ENCODE assay signal across 8 cellular contexts in the genomic region with DNA sequence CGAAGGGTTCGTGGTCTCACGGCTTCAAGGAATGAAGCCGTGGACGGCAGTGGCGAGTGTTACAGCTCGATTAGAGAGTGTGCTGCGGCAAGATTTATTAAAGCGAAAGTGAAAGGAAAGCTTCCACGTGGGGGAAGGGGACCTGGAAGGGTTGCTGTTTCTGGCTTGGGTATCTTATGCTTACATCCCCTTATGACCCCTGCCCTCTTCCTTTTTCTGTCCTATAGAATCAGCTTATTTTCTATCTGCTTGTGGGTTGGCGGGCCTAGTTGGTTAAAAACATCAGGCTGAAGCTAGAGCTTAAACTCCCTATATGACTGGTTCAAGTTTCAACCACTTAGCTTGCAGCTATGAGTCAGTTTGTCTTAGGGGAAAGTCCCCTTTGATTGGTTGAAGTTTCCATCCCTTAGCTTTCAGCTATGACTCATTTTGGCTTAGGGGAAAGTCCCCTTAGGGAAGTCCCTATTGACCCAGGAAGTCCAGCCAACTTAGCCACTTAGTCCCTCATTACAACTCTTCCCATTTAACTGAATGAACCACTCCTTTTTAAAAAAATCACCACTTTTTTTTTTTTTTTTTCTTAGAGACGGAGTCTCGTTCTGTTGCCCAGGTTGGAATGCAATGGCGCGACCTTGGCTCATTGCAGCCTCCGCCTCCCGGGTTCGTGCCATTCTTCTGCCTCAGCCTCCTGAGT.
DNase-seq lines count a peak whose midpoint lies in the region; ATAC-seq and TF ChIP-seq lines count a peak whose summit lies in the region.

No MANE protein-coding gene starts in this region.

- H3K4me1 ChIP-seq in CD4-positive, CD25-positive, alpha-beta regulatory T cell (ENCODE audit: control insufficient read depth, insufficient read depth, low read length, poor library complexity, severe bottlenecking), result no peaks in the 10 kb centered on the region

- peaks cover 1 to 4% of the 10 kb centered on the region in 2 experiments for H3K9me3 ChIP-seq in CD4-positive, CD25-positive, alpha-beta regulatory T cell (ENCODE audit: control insufficient read depth in 2 of 2, low read length in 2 of 2)

- H3K4me3 Mint-ChIP-seq in CD4-positive, CD25-positive, alpha-beta regulatory T cell, result peak overlapping the region; percentile 84 to 95 (median 88)
- H3K4me3 Mint-ChIP-seq in stimulated activated memory B cell treated with anti-CD40 and anti-IgM and Interleukin-4, amounts not matched to agents 10 μg/mL and 1 μg/mL and 100 μg/mL, for 72 hours, result peak overlapping the region; percentile 93
- no peak overlapping the region for H3K4me3 Mint-ChIP-seq in nephron progenitor cell

- peak overlapping the region; percentile 69 for H3K27ac ChIP-seq in CD4-positive, CD25-positive, alpha-beta regulatory T cell (ENCODE audit: insufficient read depth, low read length, poor library complexity, severe bottlenecking)

- TF ChIP-seq CTCF in nephron progenitor cell (IDR thresholded peaks at IDR 0.05), result no peak

- H3K27ac Mint-ChIP-seq in CD4-positive, CD25-positive, alpha-beta regulatory T cell, result peak overlapping the region; percentile 22 to 86 (median 59)
- H3K27ac Mint-ChIP-seq in stimulated activated memory B cell treated with anti-CD40 and anti-IgM and Interleukin-4, amounts not matched to agents 10 μg/mL and 1 μg/mL and 100 μg/mL, for 72 hours, result peak overlapping the region; percentile 96
- no peak overlapping the region for H3K27ac Mint-ChIP-seq in nephron progenitor cell

- H3K9me3 Mint-ChIP-seq in CD4-positive, CD25-positive, alpha-beta regulatory T cell, result peaks cover 0 to 24% (median 5%) of the 10 kb centered on the region in 7 donors
- H3K9me3 Mint-ChIP-seq in stimulated activated memory B cell treated with anti-CD40 and anti-IgM and Interleukin-4, amounts not matched to agents 10 μg/mL and 1 μg/mL and 100 μg/mL, for 72 hours, result peaks cover 13% of the 10 kb centered on the region
- H3K9me3 Mint-ChIP-seq in nephron progenitor cell, result peaks cover 19% of the 10 kb centered on the region

- peak; percentile 25 to 58 (median 42) for DNase-seq in CD4-positive, CD25-positive, alpha-beta regulatory T cell
- peak; percentile 44 for DNase-seq in T-helper 22 cell (ENCODE audit: low read depth)
- peak; percentile 81 for DNase-seq in fibroblast of gingiva (ENCODE audit: low read depth)
- no peak for DNase-seq in nephron progenitor cell
- no peak for DNase-seq in SKM-1 treated with dmso at 0.1 percent for 144 hours (lab: John Stamatoyannopoulos, UW; ENCODE audit: unreplicated experiment)

- ATAC-seq in CD4-positive, CD25-positive, alpha-beta regulatory T cell (ENCODE audit: low read depth in 2 of 2), result peak; percentile 63 to 70
- ATAC-seq in GM19372 (IDR thresholded peaks at IDR 0.05; ENCODE audit: low read depth, unreplicated experiment) (peak; percentile 64), HG03354 (IDR thresholded peaks at IDR 0.05; ENCODE audit: poor library complexity, severe bottlenecking, unreplicated experiment) (peak; percentile 89)
- ATAC-seq in stimulated activated memory B cell treated with anti-CD40 and anti-IgM and Interleukin-4, amounts not matched to agents 10 μg/mL and 1 μg/mL and 100 μg/mL, for 72 hours, result peak; percentile 87

- H3K36me3 ChIP-seq in CD4-positive, CD25-positive, alpha-beta regulatory T cell (ENCODE audit: control insufficient read depth, insufficient read depth, low read length), result no peaks in the 10 kb centered on the region

- no peaks in the 10 kb centered on the region for H3K27me3 ChIP-seq in CD4-positive, CD25-positive, alpha-beta regulatory T cell (ENCODE audit: control insufficient read depth, insufficient read depth, low read length)

- H3K36me3 Mint-ChIP-seq in CD4-positive, CD25-positive, alpha-beta regulatory T cell, result no peaks in the 10 kb centered on the region
- peaks cover 13% of the 10 kb centered on the region for H3K36me3 Mint-ChIP-seq in stimulated activated memory B cell treated with anti-CD40 and anti-IgM and Interleukin-4, amounts not matched to agents 10 μg/mL and 1 μg/mL and 100 μg/mL, for 72 hours
- no peaks in the 10 kb centered on the region for H3K36me3 Mint-ChIP-seq in nephron progenitor cell (ENCODE audit: low read depth)

- H3K4me1 Mint-ChIP-seq in CD4-positive, CD25-positive, alpha-beta regulatory T cell, result peaks cover 0 to 15% (median 7%) of the 10 kb centered on the region in 4 donors
- H3K4me1 Mint-ChIP-seq in stimulated activated memory B cell treated with anti-CD40 and anti-IgM and Interleukin-4, amounts not matched to agents 10 μg/mL and 1 μg/mL and 100 μg/mL, for 72 hours, result peaks cover 43% of the 10 kb centered on the region
- peaks cover 5% of the 10 kb centered on the region for H3K4me1 Mint-ChIP-seq in nephron progenitor cell

- no peaks in the 10 kb centered on the region for H3K27me3 Mint-ChIP-seq in CD4-positive, CD25-positive, alpha-beta regulatory T cell
- no peaks in the 10 kb centered on the region for H3K27me3 Mint-ChIP-seq in stimulated activated memory B cell treated with anti-CD40 and anti-IgM and Interleukin-4, amounts not matched to agents 10 μg/mL and 1 μg/mL and 100 μg/mL, for 72 hours
- H3K27me3 Mint-ChIP-seq in nephron progenitor cell (ENCODE audit: low read depth, poor library complexity), result peaks cover 7% of the 10 kb centered on the region

- peak overlapping the region; percentile 81 for H3K4me3 ChIP-seq in CD4-positive, CD25-positive, alpha-beta regulatory T cell (ENCODE audit: low read depth, low read length)

Comparison
In these comparisons a context has a peak if more than half of its experiments do, and no peak if none do; other contexts are left out.
1. DNase-seq: peak in CD4-positive, CD25-positive, alpha-beta regulatory T cell (3 of 3), T-helper 22 cell (single experiment) and fibroblast of gingiva (single experiment); none in nephron progenitor cell (single experiment) and SKM-1 treated with dmso at 0.1 percent for 144 hours (single experiment).
2. Peak in every context shown above with its lines, with median percentiles within 50 percentile points of each other: ATAC-seq.